1 cellular context compared by ENCODE assay signal in the genomic region with DNA sequence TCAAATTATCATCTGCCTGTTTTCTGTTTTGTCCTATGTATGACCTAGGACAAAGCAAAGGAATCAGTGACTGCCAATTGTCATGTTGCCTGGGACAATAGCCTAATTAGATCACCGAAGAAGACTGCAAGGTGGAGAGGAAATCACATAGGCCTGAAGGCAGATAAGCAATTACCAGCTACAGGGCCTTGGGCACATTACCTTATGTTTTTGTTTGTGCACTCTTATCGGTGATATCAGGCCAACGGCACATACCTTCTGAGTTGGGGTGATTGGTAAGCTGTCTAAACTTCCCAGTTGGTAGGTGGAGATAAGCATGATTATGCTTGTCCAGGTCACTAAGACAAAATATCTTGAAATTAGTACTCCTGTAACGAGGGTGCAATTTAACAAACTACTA.
TF ChIP-seq lines count a peak whose summit lies in the region.

No MANE protein-coding gene starts in this region.

TF ChIP-seq in K562, 482 proteins besides CTCF, POLR2A, EP300 and RAD21 (continued from another document and continues in another):
- TF ChIP-seq ZNF592 (IDR thresholded peaks at IDR 0.05): no peak
- TF ChIP-seq KAT8 (IDR thresholded peaks at IDR 0.05; ENCODE audit: low read depth): no peak
- TF ChIP-seq MXI1 (IDR thresholded peaks at IDR 0.05; ENCODE audit: low read depth, low read length): no peak
- TF ChIP-seq, protein P1, sequence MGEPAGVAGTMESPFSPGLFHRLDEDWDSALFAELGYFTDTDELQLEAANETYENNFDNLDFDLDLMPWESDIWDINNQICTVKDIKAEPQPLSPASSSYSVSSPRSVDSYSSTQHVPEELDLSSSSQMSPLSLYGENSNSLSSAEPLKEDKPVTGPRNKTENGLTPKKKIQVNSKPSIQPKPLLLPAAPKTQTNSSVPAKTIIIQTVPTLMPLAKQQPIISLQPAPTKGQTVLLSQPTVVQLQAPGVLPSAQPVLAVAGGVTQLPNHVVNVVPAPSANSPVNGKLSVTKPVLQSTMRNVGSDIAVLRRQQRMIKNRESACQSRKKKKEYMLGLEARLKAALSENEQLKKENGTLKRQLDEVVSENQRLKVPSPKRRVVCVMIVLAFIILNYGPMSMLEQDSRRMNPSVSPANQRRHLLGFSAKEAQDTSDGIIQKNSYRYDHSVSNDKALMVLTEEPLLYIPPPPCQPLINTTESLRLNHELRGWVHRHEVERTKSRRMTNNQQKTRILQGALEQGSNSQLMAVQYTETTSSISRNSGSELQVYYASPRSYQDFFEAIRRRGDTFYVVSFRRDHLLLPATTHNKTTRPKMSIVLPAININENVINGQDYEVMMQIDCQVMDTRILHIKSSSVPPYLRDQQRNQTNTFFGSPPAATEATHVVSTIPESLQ (CRISPR knock-in tag; IDR thresholded peaks at IDR 0.05): no peak
- TF ChIP-seq CCNT2 (IDR thresholded peaks at IDR 0.05; ENCODE audit: borderline replicate concordance, extremely low read depth, insufficient read length, low read depth, low read length): peak; percentile 97
- no peak for TF ChIP-seq BRF2 (IDR thresholded peaks at IDR 0.05; ENCODE audit: borderline replicate concordance, insufficient read depth, insufficient read length)
- TF ChIP-seq THAP7 (CRISPR knock-in tag; IDR thresholded peaks at IDR 0.05): no peak
- TF ChIP-seq, protein P2, sequence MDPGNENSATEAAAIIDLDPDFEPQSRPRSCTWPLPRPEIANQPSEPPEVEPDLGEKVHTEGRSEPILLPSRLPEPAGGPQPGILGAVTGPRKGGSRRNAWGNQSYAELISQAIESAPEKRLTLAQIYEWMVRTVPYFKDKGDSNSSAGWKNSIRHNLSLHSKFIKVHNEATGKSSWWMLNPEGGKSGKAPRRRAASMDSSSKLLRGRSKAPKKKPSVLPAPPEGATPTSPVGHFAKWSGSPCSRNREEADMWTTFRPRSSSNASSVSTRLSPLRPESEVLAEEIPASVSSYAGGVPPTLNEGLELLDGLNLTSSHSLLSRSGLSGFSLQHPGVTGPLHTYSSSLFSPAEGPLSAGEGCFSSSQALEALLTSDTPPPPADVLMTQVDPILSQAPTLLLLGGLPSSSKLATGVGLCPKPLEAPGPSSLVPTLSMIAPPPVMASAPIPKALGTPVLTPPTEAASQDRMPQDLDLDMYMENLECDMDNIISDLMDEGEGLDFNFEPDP (CRISPR knock-in tag; IDR thresholded peaks at IDR 0.05): no peak
- TF ChIP-seq TAF15 (IDR thresholded peaks at IDR 0.05; ENCODE audit: low read depth, low read length): no peak
- no peak for TF ChIP-seq OTX1 (CRISPR knock-in tag; IDR thresholded peaks at IDR 0.05)
- no peak for TF ChIP-seq ZNF445 (CRISPR knock-in tag; IDR thresholded peaks at IDR 0.05; ENCODE audit: low read depth)
- TF ChIP-seq, protein P3, sequence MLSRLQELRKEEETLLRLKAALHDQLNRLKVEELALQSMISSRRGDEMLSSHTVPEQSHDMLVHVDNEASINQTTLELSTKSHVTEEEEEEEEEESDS (CRISPR knock-in tag; IDR thresholded peaks at IDR 0.05): no peak
- no peak for TF ChIP-seq FOS (IDR thresholded peaks at IDR 0.05; ENCODE audit: extremely low read depth, insufficient read length)
- no peak for TF ChIP-seq SMC3 (conservative IDR thresholded peaks at IDR 0.05; ENCODE audit: insufficient read depth, low read depth, low read length)
- TF ChIP-seq ID3 (CRISPR knock-in tag; IDR thresholded peaks at IDR 0.05): no peak
- TF ChIP-seq ID3 (tag; IDR thresholded peaks at IDR 0.05): no peak
- TF ChIP-seq, protein P4, sequence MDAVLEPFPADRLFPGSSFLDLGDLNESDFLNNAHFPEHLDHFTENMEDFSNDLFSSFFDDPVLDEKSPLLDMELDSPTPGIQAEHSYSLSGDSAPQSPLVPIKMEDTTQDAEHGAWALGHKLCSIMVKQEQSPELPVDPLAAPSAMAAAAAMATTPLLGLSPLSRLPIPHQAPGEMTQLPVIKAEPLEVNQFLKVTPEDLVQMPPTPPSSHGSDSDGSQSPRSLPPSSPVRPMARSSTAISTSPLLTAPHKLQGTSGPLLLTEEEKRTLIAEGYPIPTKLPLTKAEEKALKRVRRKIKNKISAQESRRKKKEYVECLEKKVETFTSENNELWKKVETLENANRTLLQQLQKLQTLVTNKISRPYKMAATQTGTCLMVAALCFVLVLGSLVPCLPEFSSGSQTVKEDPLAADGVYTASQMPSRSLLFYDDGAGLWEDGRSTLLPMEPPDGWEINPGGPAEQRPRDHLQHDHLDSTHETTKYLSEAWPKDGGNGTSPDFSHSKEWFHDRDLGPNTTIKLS (IDR thresholded peaks at IDR 0.05; ENCODE audit: borderline replicate concordance, low read depth): no peak
- no peak for TF ChIP-seq THRB (CRISPR knock-in tag; conservative IDR thresholded peaks at IDR 0.05)
- TF ChIP-seq MTA2 (IDR thresholded peaks at IDR 0.05; ENCODE audit: low read depth): peak; percentile 96
- TF ChIP-seq ZNF146 (CRISPR knock-in tag; IDR thresholded peaks at IDR 0.05; ENCODE audit: unreplicated experiment): no peak
- TF ChIP-seq POLR2G (IDR thresholded peaks at IDR 0.05; ENCODE audit: low read depth, low read length): no peak
- TF ChIP-seq YBX1 (IDR thresholded peaks at IDR 0.05): no peak
- TF ChIP-seq SMARCE1 (IDR thresholded peaks at IDR 0.05): peak; percentile 88
- TF ChIP-seq NCOR1 (IDR thresholded peaks at IDR 0.05): peak; percentile 96
- peak in 1 of 2 experiments; percentile 55; a peak in 1 of 4 replicates for TF ChIP-seq ARNT (IDR thresholded peaks at IDR 0.05)
- TF ChIP-seq EP400 (IDR thresholded peaks at IDR 0.05): 0 out of 2 replicates have a peak, but pooled peaks have one; percentile 13
- no peak for TF ChIP-seq ZBTB26 (CRISPR knock-in tag; IDR thresholded peaks at IDR 0.05)
- TF ChIP-seq, protein P5, sequence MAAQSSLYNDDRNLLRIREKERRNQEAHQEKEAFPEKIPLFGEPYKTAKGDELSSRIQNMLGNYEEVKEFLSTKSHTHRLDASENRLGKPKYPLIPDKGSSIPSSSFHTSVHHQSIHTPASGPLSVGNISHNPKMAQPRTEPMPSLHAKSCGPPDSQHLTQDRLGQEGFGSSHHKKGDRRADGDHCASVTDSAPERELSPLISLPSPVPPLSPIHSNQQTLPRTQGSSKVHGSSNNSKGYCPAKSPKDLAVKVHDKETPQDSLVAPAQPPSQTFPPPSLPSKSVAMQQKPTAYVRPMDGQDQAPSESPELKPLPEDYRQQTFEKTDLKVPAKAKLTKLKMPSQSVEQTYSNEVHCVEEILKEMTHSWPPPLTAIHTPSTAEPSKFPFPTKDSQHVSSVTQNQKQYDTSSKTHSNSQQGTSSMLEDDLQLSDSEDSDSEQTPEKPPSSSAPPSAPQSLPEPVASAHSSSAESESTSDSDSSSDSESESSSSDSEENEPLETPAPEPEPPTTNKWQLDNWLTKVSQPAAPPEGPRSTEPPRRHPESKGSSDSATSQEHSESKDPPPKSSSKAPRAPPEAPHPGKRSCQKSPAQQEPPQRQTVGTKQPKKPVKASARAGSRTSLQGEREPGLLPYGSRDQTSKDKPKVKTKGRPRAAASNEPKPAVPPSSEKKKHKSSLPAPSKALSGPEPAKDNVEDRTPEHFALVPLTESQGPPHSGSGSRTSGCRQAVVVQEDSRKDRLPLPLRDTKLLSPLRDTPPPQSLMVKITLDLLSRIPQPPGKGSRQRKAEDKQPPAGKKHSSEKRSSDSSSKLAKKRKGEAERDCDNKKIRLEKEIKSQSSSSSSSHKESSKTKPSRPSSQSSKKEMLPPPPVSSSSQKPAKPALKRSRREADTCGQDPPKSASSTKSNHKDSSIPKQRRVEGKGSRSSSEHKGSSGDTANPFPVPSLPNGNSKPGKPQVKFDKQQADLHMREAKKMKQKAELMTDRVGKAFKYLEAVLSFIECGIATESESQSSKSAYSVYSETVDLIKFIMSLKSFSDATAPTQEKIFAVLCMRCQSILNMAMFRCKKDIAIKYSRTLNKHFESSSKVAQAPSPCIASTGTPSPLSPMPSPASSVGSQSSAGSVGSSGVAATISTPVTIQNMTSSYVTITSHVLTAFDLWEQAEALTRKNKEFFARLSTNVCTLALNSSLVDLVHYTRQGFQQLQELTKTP (IDR thresholded peaks at IDR 0.05; ENCODE audit: low read depth in 1 of 2, partially characterized antibody in 2 of 2): peak in 1 of 2 experiments; percentile 19
- TF ChIP-seq CREBBP (IDR thresholded peaks at IDR 0.05; ENCODE audit: low read depth, low read length): no peak
- TF ChIP-seq ZNF324 (CRISPR knock-in tag; IDR thresholded peaks at IDR 0.05): no peak
- TF ChIP-seq ADNP (tag; IDR thresholded peaks at IDR 0.05): no peak; the same call in 1 of the 2 replicates
- no peak for TF ChIP-seq SRF (CRISPR knock-in tag; IDR thresholded peaks at IDR 0.05)
- TF ChIP-seq DDX20 (tag; IDR thresholded peaks at IDR 0.05; ENCODE audit: low read depth): 0 out of 2 replicates have a peak, but pooled peaks have one; percentile 25
- no peak for TF ChIP-seq PYGO2 (tag; IDR thresholded peaks at IDR 0.05)
- no peak for TF ChIP-seq TAF1 (IDR thresholded peaks at IDR 0.05; ENCODE audit: control insufficient read depth, extremely low read depth, insufficient read depth, low read length, severe bottlenecking)
- TF ChIP-seq SLC30A9 (CRISPR knock-in tag; IDR thresholded peaks at IDR 0.05): no peak
